ENCODE assay signal across 9 cellular contexts in the genomic region with DNA sequence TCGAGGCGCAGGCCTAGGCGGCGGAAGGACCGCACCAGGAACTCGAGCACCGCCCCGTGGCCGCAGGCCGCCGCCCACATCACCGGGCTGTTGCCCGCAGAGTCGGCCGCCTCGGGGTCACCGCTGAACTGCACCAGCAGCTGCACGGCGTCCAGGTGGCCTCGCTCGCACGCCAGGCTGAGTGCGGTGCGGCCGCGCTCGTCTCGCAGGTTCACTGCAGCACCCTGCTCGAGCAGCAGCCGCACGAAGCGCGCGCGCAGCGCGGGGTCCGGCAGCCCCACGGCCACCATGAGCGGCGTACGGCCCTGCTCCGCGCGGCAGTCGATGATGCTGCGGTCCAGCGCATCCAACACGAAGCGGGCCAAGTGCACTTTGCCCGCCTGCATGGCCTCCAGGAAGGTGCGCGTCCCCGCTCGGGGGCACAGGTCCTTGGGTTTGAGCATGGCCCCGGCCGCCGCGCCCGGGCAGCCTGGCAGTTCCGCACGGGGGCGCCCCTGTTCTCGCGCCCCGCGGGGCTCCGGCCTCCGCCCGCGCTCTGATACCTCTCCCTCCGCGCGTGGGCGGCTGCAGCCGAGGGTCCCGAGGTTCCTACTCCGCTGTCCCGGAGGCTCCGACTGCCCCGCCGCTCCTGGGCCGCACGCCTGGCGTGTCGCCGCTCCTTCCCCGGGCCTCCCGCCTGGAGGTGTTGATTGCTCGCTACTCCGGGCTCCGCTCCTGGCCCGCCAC. TPM values are rescaled to one million over a fixed set of nuclear protein-coding genes. Genes with fewer than 3 reads are reported as not detected.
A peak's percentile ranks its signal among the peaks of the same experiment; 100 is the strongest.
DNase-seq lines count a peak whose midpoint lies in the region; ATAC-seq, FAIRE-seq and TF ChIP-seq lines count a peak whose summit lies in the region.
"Had no signal": no experiment of that assay in that cellular context is flagged by ENCODE, and none has a peak within 500 bp of the region (broad histone marks: within the 10 kb centered on the region; RNA-seq: fewer than 3 reads in every experiment).

No MANE protein-coding gene starts in this region.

- peaks cover 26% of the 10 kb centered on the region for H3K27me3 ChIP-seq in CD8-positive, alpha-beta memory T cell (ENCODE audit: insufficient read depth, low read length, poor library complexity, severe bottlenecking)
- H3K27me3 ChIP-seq in adipocyte (replicated peaks; ENCODE audit: control insufficient read depth, insufficient read depth, low read length) (peaks cover 36% of the 10 kb centered on the region), iPS-18a (ENCODE audit: control insufficient read depth, insufficient read depth, low read length) (peaks cover 82% of the 10 kb centered on the region)

- no peak overlapping the region for H3K27ac ChIP-seq in CD8-positive, alpha-beta memory T cell (ENCODE audit: low read depth, low read length)
- H3K27ac ChIP-seq in SK-N-MC: peak overlapping the region; percentile 94
- no peak overlapping the region for H3K27ac ChIP-seq in iPS-18a (ENCODE audit: low read length)

- ATAC-seq in HG02642 (IDR thresholded peaks at IDR 0.05; ENCODE audit: poor library complexity, unreplicated experiment): peak; percentile 44

- TF ChIP-seq POLR2A in H54 (IDR thresholded peaks at IDR 0.05; ENCODE audit: low read depth, low read length): no peak

- POLR2A ChIA-PET in CD8-positive, alpha-beta memory T cell (lab: Charles Lee): interaction anchor here (1.0 to 1.8 kb wide), 2 partner anchors 25 to 41 kb away, joined by 4 to 8 read pairs; a partner anchor contains a TSS

- H3K27ac Mint-ChIP-seq in CD8-positive, alpha-beta memory T cell: no peak overlapping the region

- H3K36me3 Mint-ChIP-seq in CD8-positive, alpha-beta memory T cell: peaks cover 0 to 5% (median 0%) of the 10 kb centered on the region in 3 donors

- no peaks in the 10 kb centered on the region for H3K36me3 ChIP-seq in CD8-positive, alpha-beta memory T cell (ENCODE audit: insufficient read depth, low read length)
- H3K36me3 ChIP-seq in SK-N-MC (ENCODE audit: insufficient read depth, low read length) (peaks cover 7% of the 10 kb centered on the region), adipocyte (ENCODE audit: control insufficient read depth, insufficient read depth, low read length, severe bottlenecking) (no peaks in the 10 kb centered on the region), iPS-18a (ENCODE audit: control insufficient read depth, low read depth, low read length) (no peaks in the 10 kb centered on the region)

- peak overlapping the region; percentile 84 for H3K9ac ChIP-seq in SK-N-MC (ENCODE audit: insufficient read length)
- no peak overlapping the region for H3K9ac ChIP-seq in adipocyte (ENCODE audit: low read length)
- no peak overlapping the region for H3K9ac ChIP-seq in iPS-18a (ENCODE audit: low read length)

- peak overlapping the region; percentile 64 for H3K4me3 ChIP-seq in CD8-positive, alpha-beta memory T cell (ENCODE audit: low read length)
- H3K4me3 ChIP-seq in SK-N-MC (peak overlapping the region; percentile 95), adipocyte (ENCODE audit: low read length) (peak overlapping the region; percentile 56), iPS-18a (ENCODE audit: low read length) (peak overlapping the region; percentile 46)

- peaks cover 3 to 9% (median 4%) of the 10 kb centered on the region in 3 donors for H3K4me1 Mint-ChIP-seq in CD8-positive, alpha-beta memory T cell

- peaks cover 7 to 33% of the 10 kb centered on the region in 2 donors for H3K27me3 Mint-ChIP-seq in CD8-positive, alpha-beta memory T cell

- peaks cover 6% of the 10 kb centered on the region for H3K4me1 ChIP-seq in CD8-positive, alpha-beta memory T cell (ENCODE audit: insufficient read depth, low read length)
- H3K4me1 ChIP-seq in adipocyte (ENCODE audit: control insufficient read depth, insufficient read depth, low read length) (peaks cover 17% of the 10 kb centered on the region), iPS-18a (ENCODE audit: control insufficient read depth, low read depth, low read length) (peaks cover 20% of the 10 kb centered on the region)

- FAIRE-seq in H54 (lab: Jason Lieb, UNC): no peak

- H3K4me3 Mint-ChIP-seq in CD8-positive, alpha-beta memory T cell: peak overlapping the region; percentile 55 to 85 (median 64)

- CTCF ChIA-PET in CD8-positive, alpha-beta memory T cell (lab: Charles Lee): interaction anchor here (1.0 to 3.7 kb wide), 10 partner anchors 9 to 88 kb away, joined by 3 to 31 read pairs (median 6); a partner anchor contains a TSS

- H3K9me3 Mint-ChIP-seq in CD8-positive, alpha-beta memory T cell: no peaks in the 10 kb centered on the region

- H3K9me3 ChIP-seq in CD8-positive, alpha-beta memory T cell (ENCODE audit: low read length): no peaks in the 10 kb centered on the region
- H3K9me3 ChIP-seq in SK-N-MC (ENCODE audit: low read depth, low read length) (no peaks in the 10 kb centered on the region), adipocyte (ENCODE audit: control insufficient read depth, low read length) (no peaks in the 10 kb centered on the region), iPS-18a (ENCODE audit: control insufficient read depth, low read depth, low read length) (no peaks in the 10 kb centered on the region)

- DNase-seq in CD8-positive, alpha-beta memory T cell: peak; percentile 30 to 69 (median 44)
- no peak for DNase-seq in SK-N-MC (ENCODE audit: low read depth, low spot score)
- DNase-seq in adipocyte (ENCODE audit: low read depth): peak; percentile 36
- peak in 2 of 3 donors; percentile 26 to 31 for DNase-seq in stimulated activated CD4-positive, alpha-beta T cell treated with anti-CD3 and anti-CD28 coated beads, Interleukin-12 subunit alpha, Interleukin-12 subunit beta, amount 100 ng/mL, for 48 hours (ENCODE audit: low read depth in 2 of 3, low spot score in 1 of 3)
- no peak for DNase-seq in H54 (ENCODE audit: insufficient read length, low spot score)
- no peak for DNase-seq in C1 segment of cervical spinal cord (lab: John Stamatoyannopoulos, UW)

RNA-seq across cellular contexts. Expression of a gene that starts 0.6 kb away (rescaled TPM):
- total RNA-seq in CD8-positive, alpha-beta memory T cell: not detected
- not detected for polyA plus RNA-seq in CD8-positive, alpha-beta memory T cell
- total RNA-seq: subcutaneous adipose tissue had no signal

RNA-seq across cellular contexts. Expression of a gene that starts 25.4 kb away (rescaled TPM):
- 10 to 100 TPM; 57.3 to 57.7 TPM for total RNA-seq in CD8-positive, alpha-beta memory T cell
- 34.8 TPM for polyA plus RNA-seq in CD8-positive, alpha-beta memory T cell

RNA-seq across cellular contexts. Expression of a gene that starts 41.2 kb away (rescaled TPM):
- 10 to 100 TPM; 13.5 to 15.3 TPM for total RNA-seq in CD8-positive, alpha-beta memory T cell
- 2.7 TPM for polyA plus RNA-seq in CD8-positive, alpha-beta memory T cell

RNA-seq across cellular contexts. Expression of a gene that starts 43.4 kb away (rescaled TPM):
- 1 to 10 TPM; 1.7 to 1.9 TPM for total RNA-seq in CD8-positive, alpha-beta memory T cell
- 2.8 TPM for polyA plus RNA-seq in CD8-positive, alpha-beta memory T cell

RNA-seq across cellular contexts. Expression of a gene that starts 58.4 kb away (rescaled TPM):
- total RNA-seq in CD8-positive, alpha-beta memory T cell: under 1 TPM; 0.39 to 0.47 TPM
- 0.08 TPM for polyA plus RNA-seq in CD8-positive, alpha-beta memory T cell

Comparison
In these comparisons a context has a peak if more than half of its experiments do, and no peak if none do; other contexts are left out.
1. DNase-seq: peak in CD8-positive, alpha-beta memory T cell (5 of 5), adipocyte (single experiment) and stimulated activated CD4-positive, alpha-beta T cell treated with anti-CD3 and anti-CD28 coated beads, Interleukin-12 subunit alpha, Interleukin-12 subunit beta, amount 100 ng/mL, for 48 hours (2 of 3); none in SK-N-MC (single experiment), H54 (single experiment) and C1 segment of cervical spinal cord (0 of 14).
2. Peak in every context shown above with its lines, with median percentiles within 50 percentile points of each other: H3K4me3 ChIP-seq.